In the genomic region with DNA sequence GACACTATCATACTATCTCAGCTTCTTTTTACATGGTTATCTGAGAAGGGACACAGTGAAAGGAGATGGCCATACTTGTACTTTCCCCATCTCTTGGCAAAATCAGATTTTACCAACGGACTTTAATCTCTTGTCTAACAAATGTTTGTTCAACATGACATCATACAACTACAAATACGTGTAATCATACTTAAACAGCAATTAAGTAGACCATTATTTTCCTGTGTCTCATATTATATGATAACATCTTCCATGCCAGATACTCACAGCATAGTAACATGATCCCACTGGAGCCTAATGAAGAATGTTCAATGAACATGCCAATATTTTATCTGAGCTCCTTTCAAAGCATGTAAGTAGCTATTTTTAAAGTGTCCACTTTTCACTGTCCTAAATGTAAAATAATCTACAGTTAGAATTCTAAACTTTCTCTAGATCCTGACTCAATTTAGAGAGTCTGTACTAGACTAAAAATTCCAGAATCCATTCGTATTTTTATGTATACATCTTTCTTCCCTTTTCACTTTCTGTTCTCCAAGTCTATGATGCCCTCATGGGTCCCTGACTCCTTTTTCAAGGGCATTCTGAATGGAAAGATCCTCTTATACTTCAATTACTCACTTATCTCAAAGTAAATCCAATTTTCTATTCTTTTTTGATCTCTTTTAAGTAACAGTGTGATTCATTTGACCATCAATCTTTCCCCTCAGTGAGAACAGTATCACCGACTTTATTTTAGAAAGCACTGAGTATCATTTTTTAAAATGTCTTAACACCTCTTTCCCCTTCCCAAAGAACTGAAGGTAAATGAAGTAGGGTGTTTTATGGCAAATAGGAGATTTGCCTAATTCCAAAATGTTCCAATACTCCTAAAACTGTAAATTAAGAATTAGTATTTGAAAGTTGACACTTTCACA, we compare ENCODE assay signal across 1 cellular context.
TF ChIP-seq lines count a peak whose summit lies in the region.

No MANE protein-coding gene starts in this region.

TF ChIP-seq in HEK293, 187 proteins besides CTCF, POLR2A, EP300 and RAD21 (continued from another document and continues in another):
- TF ChIP-seq, protein P1, sequence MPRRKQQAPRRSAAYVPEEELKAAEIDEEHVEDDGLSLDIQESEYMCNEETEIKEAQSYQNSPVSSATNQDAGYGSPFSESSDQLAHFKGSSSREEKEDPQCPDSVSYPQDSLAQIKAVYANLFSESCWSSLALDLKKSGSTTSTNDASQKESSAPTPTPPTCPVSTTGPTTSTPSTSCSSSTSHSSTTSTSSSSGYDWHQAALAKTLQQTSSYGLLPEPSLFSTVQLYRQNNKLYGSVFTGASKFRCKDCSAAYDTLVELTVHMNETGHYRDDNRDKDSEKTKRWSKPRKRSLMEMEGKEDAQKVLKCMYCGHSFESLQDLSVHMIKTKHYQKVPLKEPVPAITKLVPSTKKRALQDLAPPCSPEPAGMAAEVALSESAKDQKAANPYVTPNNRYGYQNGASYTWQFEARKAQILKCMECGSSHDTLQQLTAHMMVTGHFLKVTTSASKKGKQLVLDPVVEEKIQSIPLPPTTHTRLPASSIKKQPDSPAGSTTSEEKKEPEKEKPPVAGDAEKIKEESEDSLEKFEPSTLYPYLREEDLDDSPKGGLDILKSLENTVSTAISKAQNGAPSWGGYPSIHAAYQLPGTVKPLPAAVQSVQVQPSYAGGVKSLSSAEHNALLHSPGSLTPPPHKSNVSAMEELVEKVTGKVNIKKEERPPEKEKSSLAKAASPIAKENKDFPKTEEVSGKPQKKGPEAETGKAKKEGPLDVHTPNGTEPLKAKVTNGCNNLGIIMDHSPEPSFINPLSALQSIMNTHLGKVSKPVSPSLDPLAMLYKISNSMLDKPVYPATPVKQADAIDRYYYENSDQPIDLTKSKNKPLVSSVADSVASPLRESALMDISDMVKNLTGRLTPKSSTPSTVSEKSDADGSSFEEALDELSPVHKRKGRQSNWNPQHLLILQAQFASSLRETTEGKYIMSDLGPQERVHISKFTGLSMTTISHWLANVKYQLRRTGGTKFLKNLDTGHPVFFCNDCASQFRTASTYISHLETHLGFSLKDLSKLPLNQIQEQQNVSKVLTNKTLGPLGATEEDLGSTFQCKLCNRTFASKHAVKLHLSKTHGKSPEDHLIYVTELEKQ (tag by site-specific recombination; IDR thresholded peaks at IDR 0.05; ENCODE audit: borderline replicate concordance): no peak
- TF ChIP-seq ZNF202 (tag by site-specific recombination; IDR thresholded peaks at IDR 0.05; ENCODE audit: borderline replicate concordance): no peak
- peak; percentile 29; the same call in 1 of the 2 replicates for TF ChIP-seq ZXDB (tag by site-specific recombination; IDR thresholded peaks at IDR 0.05)
- no peak for TF ChIP-seq ZNF274 (IDR thresholded peaks at IDR 0.05; ENCODE audit: low read length)
- TF ChIP-seq ZNF274 (tag by site-specific recombination; IDR thresholded peaks at IDR 0.05; ENCODE audit: borderline replicate concordance): no peak
- TF ChIP-seq ZNF843 (tag by site-specific recombination; IDR thresholded peaks at IDR 0.05): peak; percentile 53; the same call in 1 of the 2 replicates
- TF ChIP-seq ZEB2 (tag by site-specific recombination; IDR thresholded peaks at IDR 0.05): peak; percentile 74
- no peak for TF ChIP-seq ZNF350 (tag by site-specific recombination; IDR thresholded peaks at IDR 0.05)
- TF ChIP-seq ZNF266 (tag by site-specific recombination; IDR thresholded peaks at IDR 0.05; ENCODE audit: low read depth): no peak
- no peak for TF ChIP-seq ZNF785 (tag by site-specific recombination; IDR thresholded peaks at IDR 0.05)
- TF ChIP-seq, protein P2, sequence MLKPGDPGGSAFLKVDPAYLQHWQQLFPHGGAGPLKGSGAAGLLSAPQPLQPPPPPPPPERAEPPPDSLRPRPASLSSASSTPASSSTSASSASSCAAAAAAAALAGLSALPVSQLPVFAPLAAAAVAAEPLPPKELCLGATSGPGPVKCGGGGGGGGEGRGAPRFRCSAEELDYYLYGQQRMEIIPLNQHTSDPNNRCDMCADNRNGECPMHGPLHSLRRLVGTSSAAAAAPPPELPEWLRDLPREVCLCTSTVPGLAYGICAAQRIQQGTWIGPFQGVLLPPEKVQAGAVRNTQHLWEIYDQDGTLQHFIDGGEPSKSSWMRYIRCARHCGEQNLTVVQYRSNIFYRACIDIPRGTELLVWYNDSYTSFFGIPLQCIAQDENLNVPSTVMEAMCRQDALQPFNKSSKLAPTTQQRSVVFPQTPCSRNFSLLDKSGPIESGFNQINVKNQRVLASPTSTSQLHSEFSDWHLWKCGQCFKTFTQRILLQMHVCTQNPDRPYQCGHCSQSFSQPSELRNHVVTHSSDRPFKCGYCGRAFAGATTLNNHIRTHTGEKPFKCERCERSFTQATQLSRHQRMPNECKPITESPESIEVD (tag by site-specific recombination; IDR thresholded peaks at IDR 0.05): peak; percentile 81
- TF ChIP-seq ZNF140 (tag by site-specific recombination; IDR thresholded peaks at IDR 0.05): no peak
- no peak for TF ChIP-seq ZNF664 (tag by site-specific recombination; IDR thresholded peaks at IDR 0.05)
- no peak for TF ChIP-seq GLI4 (tag by site-specific recombination; IDR thresholded peaks at IDR 0.05)
- no peak for TF ChIP-seq GLIS1 (tag by site-specific recombination; IDR thresholded peaks at IDR 0.05)
- TF ChIP-seq ZNF221 (tag by site-specific recombination; IDR thresholded peaks at IDR 0.05; ENCODE audit: borderline replicate concordance): no peak
- TF ChIP-seq ZBTB17 (tag by site-specific recombination; IDR thresholded peaks at IDR 0.05): peak; percentile 51; the same call in 1 of the 2 replicates
- TF ChIP-seq ZNF558 (tag by site-specific recombination; IDR thresholded peaks at IDR 0.05): peak; percentile 70; the same call in 1 of the 2 replicates
- no peak for TF ChIP-seq ZNF133 (tag by site-specific recombination; IDR thresholded peaks at IDR 0.05)
- no peak for TF ChIP-seq ZFP3 (tag by site-specific recombination; IDR thresholded peaks at IDR 0.05; ENCODE audit: low read depth)
- no peak for TF ChIP-seq ZNF23 (tag by site-specific recombination; IDR thresholded peaks at IDR 0.05; ENCODE audit: borderline replicate concordance)
- TF ChIP-seq ZNF677 (tag by site-specific recombination; IDR thresholded peaks at IDR 0.05): no peak
- peak; percentile 29; the same call in 1 of the 2 replicates for TF ChIP-seq ZFP69B (tag by site-specific recombination; IDR thresholded peaks at IDR 0.05)
- TF ChIP-seq ZNF138 (tag by site-specific recombination; IDR thresholded peaks at IDR 0.05; ENCODE audit: borderline replicate concordance): no peak
- TF ChIP-seq BCL11B (tag by site-specific recombination; IDR thresholded peaks at IDR 0.05; ENCODE audit: low read depth): no peak
- peak; percentile 50; the same call in 1 of the 2 replicates for TF ChIP-seq FEZF1 (tag by site-specific recombination; IDR thresholded peaks at IDR 0.05)
- peak; percentile 60; the same call in 1 of the 2 replicates for TF ChIP-seq ZNF394 (tag by site-specific recombination; IDR thresholded peaks at IDR 0.05; ENCODE audit: borderline replicate concordance)
- TF ChIP-seq, protein P3, sequence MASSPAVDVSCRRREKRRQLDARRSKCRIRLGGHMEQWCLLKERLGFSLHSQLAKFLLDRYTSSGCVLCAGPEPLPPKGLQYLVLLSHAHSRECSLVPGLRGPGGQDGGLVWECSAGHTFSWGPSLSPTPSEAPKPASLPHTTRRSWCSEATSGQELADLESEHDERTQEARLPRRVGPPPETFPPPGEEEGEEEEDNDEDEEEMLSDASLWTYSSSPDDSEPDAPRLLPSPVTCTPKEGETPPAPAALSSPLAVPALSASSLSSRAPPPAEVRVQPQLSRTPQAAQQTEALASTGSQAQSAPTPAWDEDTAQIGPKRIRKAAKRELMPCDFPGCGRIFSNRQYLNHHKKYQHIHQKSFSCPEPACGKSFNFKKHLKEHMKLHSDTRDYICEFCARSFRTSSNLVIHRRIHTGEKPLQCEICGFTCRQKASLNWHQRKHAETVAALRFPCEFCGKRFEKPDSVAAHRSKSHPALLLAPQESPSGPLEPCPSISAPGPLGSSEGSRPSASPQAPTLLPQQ (tag by site-specific recombination; IDR thresholded peaks at IDR 0.05): peak; percentile 53; the same call in 1 of the 2 replicates
- TF ChIP-seq ZNF548 (tag by site-specific recombination; IDR thresholded peaks at IDR 0.05): no peak
- peak; percentile 91 for TF ChIP-seq PRDM1 (tag by site-specific recombination; IDR thresholded peaks at IDR 0.05)
- no peak for TF ChIP-seq ZNF624 (tag by site-specific recombination; IDR thresholded peaks at IDR 0.05)
- TF ChIP-seq, protein P4, sequence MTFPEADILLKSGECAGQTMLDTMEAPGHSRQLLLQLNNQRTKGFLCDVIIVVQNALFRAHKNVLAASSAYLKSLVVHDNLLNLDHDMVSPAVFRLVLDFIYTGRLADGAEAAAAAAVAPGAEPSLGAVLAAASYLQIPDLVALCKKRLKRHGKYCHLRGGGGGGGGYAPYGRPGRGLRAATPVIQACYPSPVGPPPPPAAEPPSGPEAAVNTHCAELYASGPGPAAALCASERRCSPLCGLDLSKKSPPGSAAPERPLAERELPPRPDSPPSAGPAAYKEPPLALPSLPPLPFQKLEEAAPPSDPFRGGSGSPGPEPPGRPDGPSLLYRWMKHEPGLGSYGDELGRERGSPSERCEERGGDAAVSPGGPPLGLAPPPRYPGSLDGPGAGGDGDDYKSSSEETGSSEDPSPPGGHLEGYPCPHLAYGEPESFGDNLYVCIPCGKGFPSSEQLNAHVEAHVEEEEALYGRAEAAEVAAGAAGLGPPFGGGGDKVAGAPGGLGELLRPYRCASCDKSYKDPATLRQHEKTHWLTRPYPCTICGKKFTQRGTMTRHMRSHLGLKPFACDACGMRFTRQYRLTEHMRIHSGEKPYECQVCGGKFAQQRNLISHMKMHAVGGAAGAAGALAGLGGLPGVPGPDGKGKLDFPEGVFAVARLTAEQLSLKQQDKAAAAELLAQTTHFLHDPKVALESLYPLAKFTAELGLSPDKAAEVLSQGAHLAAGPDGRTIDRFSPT (tag by site-specific recombination; IDR thresholded peaks at IDR 0.05): peak; percentile 80
- TF ChIP-seq ZNF629 (tag by site-specific recombination; IDR thresholded peaks at IDR 0.05): peak; percentile 82
- TF ChIP-seq SP7 (tag by site-specific recombination; IDR thresholded peaks at IDR 0.05): peak; percentile 91
- no peak for TF ChIP-seq ZNF776 (tag by site-specific recombination; IDR thresholded peaks at IDR 0.05; ENCODE audit: borderline replicate concordance)
- TF ChIP-seq HOXC10 (CRISPR knock-in tag; IDR thresholded peaks at IDR 0.05): no peak
- no peak for TF ChIP-seq ZNF76 (tag by site-specific recombination; IDR thresholded peaks at IDR 0.05; ENCODE audit: borderline replicate concordance, low read depth)
- TF ChIP-seq MZF1 (tag by site-specific recombination; IDR thresholded peaks at IDR 0.05; ENCODE audit: borderline replicate concordance): no peak
- TF ChIP-seq ZNF473 (tag by site-specific recombination; IDR thresholded peaks at IDR 0.05): no peak
- TF ChIP-seq, protein P5, sequence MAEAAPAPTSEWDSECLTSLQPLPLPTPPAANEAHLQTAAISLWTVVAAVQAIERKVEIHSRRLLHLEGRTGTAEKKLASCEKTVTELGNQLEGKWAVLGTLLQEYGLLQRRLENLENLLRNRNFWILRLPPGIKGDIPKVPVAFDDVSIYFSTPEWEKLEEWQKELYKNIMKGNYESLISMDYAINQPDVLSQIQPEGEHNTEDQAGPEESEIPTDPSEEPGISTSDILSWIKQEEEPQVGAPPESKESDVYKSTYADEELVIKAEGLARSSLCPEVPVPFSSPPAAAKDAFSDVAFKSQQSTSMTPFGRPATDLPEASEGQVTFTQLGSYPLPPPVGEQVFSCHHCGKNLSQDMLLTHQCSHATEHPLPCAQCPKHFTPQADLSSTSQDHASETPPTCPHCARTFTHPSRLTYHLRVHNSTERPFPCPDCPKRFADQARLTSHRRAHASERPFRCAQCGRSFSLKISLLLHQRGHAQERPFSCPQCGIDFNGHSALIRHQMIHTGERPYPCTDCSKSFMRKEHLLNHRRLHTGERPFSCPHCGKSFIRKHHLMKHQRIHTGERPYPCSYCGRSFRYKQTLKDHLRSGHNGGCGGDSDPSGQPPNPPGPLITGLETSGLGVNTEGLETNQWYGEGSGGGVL (tag by site-specific recombination; IDR thresholded peaks at IDR 0.05): peak; percentile 48; the same call in 1 of the 2 replicates
- TF ChIP-seq, protein P6, sequence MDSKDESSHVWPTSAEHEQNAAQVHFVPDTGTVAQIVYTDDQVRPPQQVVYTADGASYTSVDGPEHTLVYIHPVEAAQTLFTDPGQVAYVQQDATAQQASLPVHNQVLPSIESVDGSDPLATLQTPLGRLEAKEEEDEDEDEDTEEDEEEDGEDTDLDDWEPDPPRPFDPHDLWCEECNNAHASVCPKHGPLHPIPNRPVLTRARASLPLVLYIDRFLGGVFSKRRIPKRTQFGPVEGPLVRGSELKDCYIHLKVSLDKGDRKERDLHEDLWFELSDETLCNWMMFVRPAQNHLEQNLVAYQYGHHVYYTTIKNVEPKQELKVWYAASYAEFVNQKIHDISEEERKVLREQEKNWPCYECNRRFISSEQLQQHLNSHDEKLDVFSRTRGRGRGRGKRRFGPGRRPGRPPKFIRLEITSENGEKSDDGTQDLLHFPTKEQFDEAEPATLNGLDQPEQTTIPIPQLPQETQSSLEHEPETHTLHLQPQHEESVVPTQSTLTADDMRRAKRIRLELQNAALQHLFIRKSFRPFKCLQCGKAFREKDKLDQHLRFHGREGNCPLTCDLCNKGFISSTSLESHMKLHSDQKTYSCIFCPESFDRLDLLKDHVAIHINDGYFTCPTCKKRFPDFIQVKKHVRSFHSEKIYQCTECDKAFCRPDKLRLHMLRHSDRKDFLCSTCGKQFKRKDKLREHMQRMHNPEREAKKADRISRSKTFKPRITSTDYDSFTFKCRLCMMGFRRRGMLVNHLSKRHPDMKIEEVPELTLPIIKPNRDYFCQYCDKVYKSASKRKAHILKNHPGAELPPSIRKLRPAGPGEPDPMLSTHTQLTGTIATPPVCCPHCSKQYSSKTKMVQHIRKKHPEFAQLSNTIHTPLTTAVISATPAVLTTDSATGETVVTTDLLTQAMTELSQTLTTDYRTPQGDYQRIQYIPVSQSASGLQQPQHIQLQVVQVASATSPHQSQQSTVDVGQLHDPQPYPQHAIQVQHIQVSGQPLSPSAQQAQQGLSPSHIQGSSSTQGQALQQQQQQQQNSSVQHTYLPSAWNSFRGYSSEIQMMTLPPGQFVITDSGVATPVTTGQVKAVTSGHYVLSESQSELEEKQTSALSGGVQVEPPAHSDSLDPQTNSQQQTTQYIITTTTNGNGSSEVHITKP (tag by site-specific recombination; IDR thresholded peaks at IDR 0.05): peak; percentile 44; the same call in 1 of the 2 replicates
- TF ChIP-seq ZNF37A (tag by site-specific recombination; IDR thresholded peaks at IDR 0.05): no peak
- TF ChIP-seq IKZF3 (tag by site-specific recombination; IDR thresholded peaks at IDR 0.05): 0 out of 2 replicates have a peak, but pooled peaks have one; percentile 46
- peak; percentile 87 for TF ChIP-seq ZBTB21 (tag by site-specific recombination; IDR thresholded peaks at IDR 0.05)
